Comparison of ENCODE assay signal across 1 cellular context in genomic region chr14:76101384-76101783, GRCh38.
TF ChIP-seq lines count a peak whose summit lies in the region.

No MANE protein-coding gene starts in this region.

TF ChIP-seq in IMR-90, 13 proteins besides CTCF, POLR2A, EP300 and RAD21:
- TF ChIP-seq USF2 (IDR thresholded peaks at IDR 0.05; ENCODE audit: low read depth, low read length) (no peak), ELK1 (IDR thresholded peaks at IDR 0.05; ENCODE audit: borderline replicate concordance, low read depth, low read length) (no peak), CEBPB (IDR thresholded peaks at IDR 0.05; ENCODE audit: low read depth, low read length) (no peak), SMC3 (IDR thresholded peaks at IDR 0.05; ENCODE audit: low read depth, low read length) (no peak)
